In the genomic region with DNA sequence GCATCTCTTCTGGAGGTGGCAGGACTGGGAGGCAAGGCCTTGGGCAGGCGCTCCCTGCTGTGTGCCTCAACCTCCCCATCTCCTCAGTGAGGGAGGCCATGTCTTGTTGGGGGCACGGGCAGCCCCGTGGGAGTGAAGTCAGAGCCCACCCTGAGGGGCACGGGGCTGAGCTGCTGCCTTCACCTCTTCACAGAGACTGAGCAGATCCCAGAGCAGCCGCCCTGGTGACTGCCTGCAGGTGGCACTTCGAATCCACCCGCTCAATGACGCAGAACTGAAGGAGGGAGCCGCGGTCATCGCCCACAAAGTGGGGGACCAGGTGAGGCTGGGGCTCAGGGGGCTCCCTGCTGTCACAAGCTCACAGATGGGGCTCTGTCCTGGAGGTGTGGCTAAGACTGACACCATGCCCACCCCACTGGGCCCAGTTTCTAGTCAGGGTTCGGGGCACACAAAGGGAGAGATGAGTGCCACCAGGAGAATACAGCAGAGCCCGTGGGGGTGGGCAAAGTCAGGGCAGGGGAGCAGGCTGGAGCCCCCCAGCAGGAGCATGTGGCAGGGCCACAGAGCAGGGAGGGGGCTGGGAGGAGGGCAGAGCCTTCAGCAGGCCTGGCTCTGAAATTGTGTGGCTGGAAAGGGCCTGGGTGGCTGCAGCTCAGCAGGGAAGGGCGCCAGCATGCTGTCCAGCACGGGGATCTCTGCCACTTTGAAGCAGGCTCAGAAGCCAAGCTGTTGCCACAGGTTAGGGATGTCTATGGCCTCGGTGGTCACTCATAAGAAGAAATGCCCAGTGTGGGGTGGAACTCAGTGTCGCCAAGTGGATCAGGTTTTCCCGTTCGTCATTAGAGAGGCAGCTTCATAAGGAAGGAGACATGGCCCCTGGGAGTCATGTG, we compare ENCODE assay signal across 1 cellular context.
TF ChIP-seq lines count a peak whose summit lies in the region.

No MANE protein-coding gene starts in this region.

TF ChIP-seq in GM23338, 12 proteins besides CTCF, POLR2A, EP300 and RAD21:
- TF ChIP-seq, protein P1, sequence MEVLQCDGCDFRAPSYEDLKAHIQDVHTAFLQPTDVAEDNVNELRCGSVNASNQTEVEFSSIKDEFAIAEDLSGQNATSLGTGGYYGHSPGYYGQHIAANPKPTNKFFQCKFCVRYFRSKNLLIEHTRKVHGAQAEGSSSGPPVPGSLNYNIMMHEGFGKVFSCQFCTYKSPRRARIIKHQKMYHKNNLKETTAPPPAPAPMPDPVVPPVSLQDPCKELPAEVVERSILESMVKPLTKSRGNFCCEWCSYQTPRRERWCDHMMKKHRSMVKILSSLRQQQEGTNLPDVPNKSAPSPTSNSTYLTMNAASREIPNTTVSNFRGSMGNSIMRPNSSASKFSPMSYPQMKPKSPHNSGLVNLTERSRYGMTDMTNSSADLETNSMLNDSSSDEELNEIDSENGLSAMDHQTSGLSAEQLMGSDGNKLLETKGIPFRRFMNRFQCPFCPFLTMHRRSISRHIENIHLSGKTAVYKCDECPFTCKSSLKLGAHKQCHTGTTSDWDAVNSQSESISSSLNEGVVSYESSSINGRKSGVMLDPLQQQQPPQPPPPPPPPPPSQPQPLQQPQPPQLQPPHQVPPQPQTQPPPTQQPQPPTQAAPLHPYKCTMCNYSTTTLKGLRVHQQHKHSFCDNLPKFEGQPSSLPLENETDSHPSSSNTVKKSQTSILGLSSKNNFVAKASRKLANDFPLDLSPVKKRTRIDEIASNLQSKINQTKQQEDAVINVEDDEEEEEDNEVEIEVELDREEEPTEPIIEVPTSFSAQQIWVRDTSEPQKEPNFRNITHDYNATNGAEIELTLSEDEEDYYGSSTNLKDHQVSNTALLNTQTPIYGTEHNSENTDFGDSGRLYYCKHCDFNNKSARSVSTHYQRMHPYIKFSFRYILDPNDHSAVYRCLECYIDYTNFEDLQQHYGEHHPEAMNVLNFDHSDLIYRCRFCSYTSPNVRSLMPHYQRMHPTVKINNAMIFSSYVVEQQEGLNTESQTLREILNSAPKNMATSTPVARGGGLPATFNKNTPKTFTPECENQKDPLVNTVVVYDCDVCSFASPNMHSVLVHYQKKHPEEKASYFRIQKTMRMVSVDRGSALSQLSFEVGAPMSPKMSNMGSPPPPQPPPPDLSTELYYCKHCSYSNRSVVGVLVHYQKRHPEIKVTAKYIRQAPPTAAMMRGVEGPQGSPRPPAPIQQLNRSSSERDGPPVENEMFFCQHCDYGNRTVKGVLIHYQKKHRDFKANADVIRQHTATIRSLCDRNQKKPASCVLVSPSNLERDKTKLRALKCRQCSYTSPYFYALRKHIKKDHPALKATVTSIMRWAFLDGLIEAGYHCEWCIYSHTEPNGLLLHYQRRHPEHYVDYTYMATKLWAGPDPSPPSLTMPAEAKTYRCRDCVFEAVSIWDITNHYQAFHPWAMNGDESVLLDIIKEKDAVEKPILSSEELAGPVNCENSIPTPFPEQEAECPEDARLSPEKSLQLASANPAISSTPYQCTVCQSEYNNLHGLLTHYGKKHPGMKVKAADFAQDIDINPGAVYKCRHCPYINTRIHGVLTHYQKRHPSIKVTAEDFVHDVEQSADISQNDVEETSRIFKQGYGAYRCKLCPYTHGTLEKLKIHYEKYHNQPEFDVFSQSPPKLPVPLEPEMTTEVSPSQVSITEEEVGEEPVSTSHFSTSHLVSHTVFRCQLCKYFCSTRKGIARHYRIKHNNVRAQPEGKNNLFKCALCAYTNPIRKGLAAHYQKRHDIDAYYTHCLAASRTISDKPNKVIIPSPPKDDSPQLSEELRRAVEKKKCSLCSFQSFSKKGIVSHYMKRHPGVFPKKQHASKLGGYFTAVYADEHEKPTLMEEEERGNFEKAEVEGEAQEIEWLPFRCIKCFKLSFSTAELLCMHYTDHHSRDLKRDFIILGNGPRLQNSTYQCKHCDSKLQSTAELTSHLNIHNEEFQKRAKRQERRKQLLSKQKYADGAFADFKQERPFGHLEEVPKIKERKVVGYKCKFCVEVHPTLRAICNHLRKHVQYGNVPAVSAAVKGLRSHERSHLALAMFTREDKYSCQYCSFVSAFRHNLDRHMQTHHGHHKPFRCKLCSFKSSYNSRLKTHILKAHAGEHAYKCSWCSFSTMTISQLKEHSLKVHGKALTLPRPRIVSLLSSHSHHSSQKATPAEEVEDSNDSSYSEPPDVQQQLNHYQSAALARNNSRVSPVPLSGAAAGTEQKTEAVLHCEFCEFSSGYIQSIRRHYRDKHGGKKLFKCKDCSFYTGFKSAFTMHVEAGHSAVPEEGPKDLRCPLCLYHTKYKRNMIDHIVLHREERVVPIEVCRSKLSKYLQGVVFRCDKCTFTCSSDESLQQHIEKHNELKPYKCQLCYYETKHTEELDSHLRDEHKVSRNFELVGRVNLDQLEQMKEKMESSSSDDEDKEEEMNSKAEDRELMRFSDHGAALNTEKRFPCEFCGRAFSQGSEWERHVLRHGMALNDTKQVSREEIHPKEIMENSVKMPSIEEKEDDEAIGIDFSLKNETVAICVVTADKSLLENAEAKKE (CRISPR knock-in tag; IDR thresholded peaks at IDR 0.05), result no peak
- TF ChIP-seq POLR2AphosphoS5 (IDR thresholded peaks at IDR 0.05; ENCODE audit: low read depth) (no peak), ZNF114 (CRISPR knock-in tag; IDR thresholded peaks at IDR 0.05) (no peak)
